18 cellular contexts compared by ENCODE assay signal in the genomic region with DNA sequence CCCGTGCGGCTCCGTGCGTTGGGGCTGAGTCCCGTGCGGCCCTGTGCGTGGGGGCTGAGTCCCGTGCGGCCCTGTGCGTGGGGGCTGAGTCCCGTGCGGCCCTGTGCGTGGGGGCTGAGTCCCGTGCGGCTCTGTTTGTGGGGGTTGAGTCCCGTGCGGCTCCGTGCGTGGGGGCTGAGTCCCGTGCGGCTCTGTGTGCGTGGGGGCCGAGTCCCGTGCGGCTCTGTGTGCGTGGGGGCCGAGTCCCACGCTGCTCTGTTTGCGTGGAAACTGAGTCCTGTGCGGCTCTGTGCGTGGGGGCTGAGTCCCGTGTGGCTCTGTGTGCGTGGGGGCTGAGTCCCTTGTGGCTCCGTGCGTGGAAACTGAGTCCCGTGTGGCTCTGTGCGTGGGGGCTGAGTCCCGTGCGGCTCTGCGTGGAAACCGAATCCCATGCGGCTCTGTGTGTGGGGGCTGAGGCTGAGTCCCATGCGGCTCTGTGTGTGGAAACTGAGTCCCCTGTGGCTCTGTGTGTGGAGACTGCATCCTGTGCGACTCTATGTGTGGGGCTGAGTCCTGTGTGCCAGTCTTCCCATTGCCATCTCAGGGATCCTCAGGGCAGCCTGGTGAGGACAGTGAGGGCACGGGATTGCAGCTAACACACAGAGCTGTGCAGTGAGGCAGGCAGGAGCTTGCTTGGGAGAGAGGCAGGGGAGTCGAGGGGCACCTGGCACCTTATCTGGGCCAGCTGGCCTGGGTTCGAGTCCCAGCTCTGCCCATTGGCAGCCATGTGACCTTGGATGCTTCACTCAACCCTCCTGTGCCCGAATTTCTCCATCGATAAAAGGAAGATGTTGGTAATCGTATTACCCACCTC. TPM values are rescaled to one million over a fixed set of nuclear protein-coding genes. Genes with fewer than 3 reads are reported as not detected.
DNase-seq lines count a peak whose midpoint lies in the region; ATAC-seq, FAIRE-seq and TF ChIP-seq lines count a peak whose summit lies in the region.
"Had no signal": no experiment of that assay in that cellular context is flagged by ENCODE, and none has a peak within 500 bp of the region (broad histone marks: within the 10 kb centered on the region; RNA-seq: fewer than 3 reads in every experiment).

No MANE protein-coding gene starts in this region.

- no peaks in the 10 kb centered on the region for H3K36me3 ChIP-seq in right atrium auricular region
- no peaks in the 10 kb centered on the region for H3K36me3 ChIP-seq in H7 (replicated peaks; ENCODE audit: control insufficient read depth, insufficient read depth, low read length)
- H3K36me3 ChIP-seq: Peyer's patch had no signal

- H3K4me1 Mint-ChIP-seq in osteocyte (ENCODE audit: unreplicated experiment): peaks cover 41% of the 10 kb centered on the region

- DNase-seq in cardiac septum (ENCODE audit: low spot score) (peak; percentile 67), right atrium auricular region (ENCODE audit: low spot score) (no peak), ecto neural progenitor cell (ENCODE audit: low spot score) (peak; percentile 25), osteocyte (ENCODE audit: extremely low spot score, unreplicated experiment) (peak; percentile 63), urothelium cell line (ENCODE audit: low spot score) (no peak), SW 1271 (lab: John Stamatoyannopoulos, UW) (no peak), H7 (no peak)
- DNase-seq: CD8-positive, alpha-beta memory T cell; DMS 273 treated with DMSO at 0.1 percent for 48 hours; NCI-H1417 treated with DMSO at 0.1 percent for 48 hours; NCI-H2029; NCI-H510A treated with DMSO at 0.1 percent for 48 hours; SHP77 had no signal

- H3K4me3 ChIP-seq in right atrium auricular region (no peak overlapping the region), H7 (ENCODE audit: insufficient read depth, low read depth, low read length) (no peak overlapping the region)
- H3K4me3 ChIP-seq: Peyer's patch had no signal

- TF ChIP-seq CTCF in right atrium auricular region (IDR thresholded peaks at IDR 0.05): no peak
- TF ChIP-seq CTCF in osteocyte (IDR thresholded peaks at IDR 0.05): no peak

- FAIRE-seq in urothelium cell line (lab: Jason Lieb, UNC): peak; percentile 93

- peaks cover 0 to 90% of the 10 kb centered on the region in 2 donors for H3K4me1 ChIP-seq in right atrium auricular region

- no peak overlapping the region for H3K27ac Mint-ChIP-seq in osteocyte (ENCODE audit: unreplicated experiment)
- H3K27ac Mint-ChIP-seq: B cell, IgD-negative memory B cell had no signal

- peaks cover 4% of the 10 kb centered on the region for H3K27me3 Mint-ChIP-seq in osteocyte (ENCODE audit: unreplicated experiment)

- no peaks in the 10 kb centered on the region for H3K9me3 Mint-ChIP-seq in osteocyte (ENCODE audit: unreplicated experiment)
- H3K9me3 Mint-ChIP-seq: CD8-positive, alpha-beta memory T cell had no signal

- no peaks in the 10 kb centered on the region for H3K9me3 ChIP-seq in right atrium auricular region
- H3K9me3 ChIP-seq: Peyer's patch had no signal

- intact Hi-C loops in cardiac septum (cut with DNase I): no loop called here

- no peaks in the 10 kb centered on the region for H3K27me3 ChIP-seq in right atrium auricular region
- H3K27me3 ChIP-seq in H7 (ENCODE audit: control insufficient read depth, insufficient read depth, low read length): no peaks in the 10 kb centered on the region
- H3K27me3 ChIP-seq: Peyer's patch had no signal

- no peak overlapping the region for H3K27ac ChIP-seq in right atrium auricular region

- no peaks in the 10 kb centered on the region for H3K36me3 Mint-ChIP-seq in osteocyte (ENCODE audit: unreplicated experiment)

- ATAC-seq in HG03025 (IDR thresholded peaks at IDR 0.05; ENCODE audit: low FRiP score, unreplicated experiment): no peak

- no peak overlapping the region for H3K4me3 Mint-ChIP-seq in osteocyte (ENCODE audit: unreplicated experiment)
- H3K4me3 Mint-ChIP-seq: B cell; CD8-positive, alpha-beta memory T cell had no signal

RNA-seq across cellular contexts. Expression of a gene that starts 44.5 kb away (rescaled TPM):
- 23.3 TPM for total RNA-seq in cardiac septum
- 10 to 100 TPM; 33.1 to 41.2 TPM for total RNA-seq in right atrium auricular region
- 18.7 and 20.4 TPM in 2 replicates for total RNA-seq in osteocyte
- 21.0 and 23.9 TPM in 2 replicates for total RNA-seq in H7 (2014; rRNA removed; shearing (Covaris generic))
- total RNA-seq: HT1080 had no signal

Comparison
In these comparisons a context has a peak if more than half of its experiments do, and no peak if none do; other contexts are left out.
1. DNase-seq: peak in cardiac septum (single experiment), ecto neural progenitor cell (single experiment) and osteocyte (single experiment); none in right atrium auricular region (single experiment), urothelium cell line (single experiment), SW 1271 (0 of 2) and H7 (single experiment).